ENCODE assay signal across 1 cellular context in the genomic region with DNA sequence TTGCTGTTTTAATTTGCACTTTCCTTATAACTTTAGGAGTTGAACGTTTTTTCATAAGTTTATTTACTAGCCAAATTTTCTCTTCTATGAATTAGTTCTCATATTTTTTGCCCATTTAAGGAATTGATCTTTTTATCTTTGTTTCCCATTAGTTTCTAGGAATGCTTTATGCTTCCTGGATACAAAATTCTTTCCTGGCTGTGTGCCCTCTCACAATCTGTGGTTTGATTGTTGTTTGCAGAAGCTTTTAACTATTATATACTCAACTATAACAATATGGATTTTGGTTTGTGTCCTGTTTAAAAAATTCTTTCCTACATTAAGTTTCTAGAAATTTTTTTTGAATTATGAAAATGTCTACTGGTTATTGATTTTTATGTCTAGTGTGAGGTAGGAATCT.
TF ChIP-seq lines count a peak whose summit lies in the region.

No MANE protein-coding gene starts in this region.

TF ChIP-seq in SK-N-SH treated with all-trans-retinoic acid at 6 μM for 48 hours, 23 proteins besides CTCF, POLR2A, EP300 and RAD21 (continued from another document):
- TF ChIP-seq, protein P1, sequence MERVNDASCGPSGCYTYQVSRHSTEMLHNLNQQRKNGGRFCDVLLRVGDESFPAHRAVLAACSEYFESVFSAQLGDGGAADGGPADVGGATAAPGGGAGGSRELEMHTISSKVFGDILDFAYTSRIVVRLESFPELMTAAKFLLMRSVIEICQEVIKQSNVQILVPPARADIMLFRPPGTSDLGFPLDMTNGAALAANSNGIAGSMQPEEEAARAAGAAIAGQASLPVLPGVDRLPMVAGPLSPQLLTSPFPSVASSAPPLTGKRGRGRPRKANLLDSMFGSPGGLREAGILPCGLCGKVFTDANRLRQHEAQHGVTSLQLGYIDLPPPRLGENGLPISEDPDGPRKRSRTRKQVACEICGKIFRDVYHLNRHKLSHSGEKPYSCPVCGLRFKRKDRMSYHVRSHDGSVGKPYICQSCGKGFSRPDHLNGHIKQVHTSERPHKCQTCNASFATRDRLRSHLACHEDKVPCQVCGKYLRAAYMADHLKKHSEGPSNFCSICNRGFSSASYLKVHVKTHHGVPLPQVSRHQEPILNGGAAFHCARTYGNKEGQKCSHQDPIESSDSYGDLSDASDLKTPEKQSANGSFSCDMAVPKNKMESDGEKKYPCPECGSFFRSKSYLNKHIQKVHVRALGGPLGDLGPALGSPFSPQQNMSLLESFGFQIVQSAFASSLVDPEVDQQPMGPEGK (CRISPR knock-in tag; IDR thresholded peaks at IDR 0.05; ENCODE audit: borderline replicate concordance): no peak
- TF ChIP-seq ESRRG (CRISPR knock-in tag; IDR thresholded peaks at IDR 0.05): no peak
TF ChIP-seq in SK-N-SH treated with all-trans-retinoic acid at 6 μM for 48 hours: peak in this region for 0.
